Comparison of ENCODE assay signal across 20 cellular contexts in genomic region chr2:1680222-1681016, GRCh38.
"Had no signal": no experiment of that assay in that cellular context is flagged by ENCODE, and none has a peak within 500 bp of the region (broad histone marks: within the 10 kb centered on the region; RNA-seq: fewer than 3 reads in every experiment).

No MANE protein-coding gene starts in this region.

- H3K36me3 ChIP-seq: breast epithelium, transverse colon had no signal

- H3K4me1 ChIP-seq: breast epithelium, suprapubic skin had no signal

- H3K4me3 ChIP-seq: breast epithelium, coronary artery, gastroesophageal sphincter, heart left ventricle, mucosa of descending colon, suprapubic skin, transverse colon, vagina had no signal

- ATAC-seq: activated T-cell treated with anti-CD3 and anti-CD28 coated beads, Interleukin-2, amount 50 U/mL, for 4 hours; gastroesophageal sphincter; left cardiac atrium; mucosa of descending colon had no signal

- H3K27ac ChIP-seq: breast epithelium, coronary artery, epithelial cell of prostate, gastroesophageal sphincter, heart left ventricle, suprapubic skin, transverse colon, vagina, WERI-Rb-1 had no signal

- H3K27me3 ChIP-seq: breast epithelium, gastroesophageal sphincter, heart left ventricle, suprapubic skin, transverse colon, vagina had no signal

- DNase-seq: activated CD4-positive, alpha-beta T cell treated with anti-CD3 and anti-CD28 coated beads for 1 hour; activated CD8-positive, alpha-beta memory T cell treated with anti-CD3 and anti-CD28 coated beads, Interleukin-2, amount 50 U/mL, for 48 hours; activated naive CD4-positive, alpha-beta T cell; activated T-cell treated with anti-CD3 and anti-CD28 coated beads, Interleukin-2, amount 50 U/mL, for 4 hours; amniotic stem cell; heart left ventricle; left cardiac atrium; mesenchymal stem cell; mucosa of descending colon; retina; stimulated activated CD4-positive, alpha-beta T cell treated with anti-CD3 and anti-CD28 coated beads, Interleukin-4, amount 100 ng/mL, for 24 hours; T-helper 1 cell; transverse colon; WERI-Rb-1 had no signal

- H3K9me3 ChIP-seq: breast epithelium, gastroesophageal sphincter, heart left ventricle, mucosa of descending colon, suprapubic skin, transverse colon, vagina had no signal
